22 cellular contexts compared by ENCODE assay signal in the genomic region with DNA sequence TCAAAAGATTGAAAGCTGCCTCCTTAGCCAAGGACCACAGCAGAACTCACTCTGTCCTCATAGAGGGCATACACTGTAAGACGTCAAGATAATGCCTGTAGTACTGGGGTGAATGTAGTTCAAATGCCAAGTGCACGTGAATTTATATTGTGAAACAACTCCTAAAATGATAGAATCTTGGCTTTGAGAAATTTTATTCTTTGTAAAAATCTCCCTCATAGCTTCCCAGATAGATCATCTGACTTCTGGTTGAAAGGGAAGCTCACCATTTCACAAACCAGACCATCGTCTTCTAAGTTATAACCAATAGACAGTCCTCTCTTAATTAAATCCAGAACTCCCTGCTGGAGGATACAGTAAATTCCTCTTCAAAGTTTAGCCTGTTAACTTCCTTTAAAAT.
"Had no signal": no experiment of that assay in that cellular context is flagged by ENCODE, and none has a peak within 500 bp of the region (broad histone marks: within the 10 kb centered on the region; RNA-seq: fewer than 3 reads in every experiment).

No MANE protein-coding gene starts in this region.

- H3K4me3 Mint-ChIP-seq: activated CD8-positive, alpha-beta memory T cell treated with anti-CD3 and anti-CD28 coated beads, Interleukin-2, amount 10 ng/mL, durations not matched to agents 7 days and 5 days; activated naive CD4-positive, alpha-beta T cell treated with anti-CD3 and anti-CD28 coated beads for 36 hours; activated naive CD8-positive, alpha-beta T cell; activated T-helper 17 cell treated with anti-CD3 and anti-CD28 coated beads, Interleukin-2, amount 50 U/mL, for 72 hours; T-helper 17 cell; WTC11 had no signal

- H3K27ac Mint-ChIP-seq: activated CD8-positive, alpha-beta memory T cell treated with anti-CD3 and anti-CD28 coated beads, Interleukin-2, amount 10 ng/mL, durations not matched to agents 7 days and 5 days; activated naive CD4-positive, alpha-beta T cell treated with anti-CD3 and anti-CD28 coated beads for 36 hours; activated naive CD8-positive, alpha-beta T cell; activated T-helper 17 cell treated with anti-CD3 and anti-CD28 coated beads, Interleukin-2, amount 50 U/mL, for 72 hours; T-helper 17 cell; WTC11 had no signal

- H3K36me3 ChIP-seq: brain microvascular endothelial cell had no signal

- H3K27ac ChIP-seq: brain microvascular endothelial cell had no signal

- DNase-seq: activated CD4-positive, alpha-beta T cell treated with anti-CD3 and anti-CD28 coated beads for 48 hours; activated CD4-positive, alpha-beta T cell treated with anti-CD3 and anti-CD28 coated beads, Interleukin-2, amount 50 U/mL, for 4 hours; activated CD4-positive, CD25-positive, alpha-beta regulatory T cell treated with anti-CD3 and anti-CD28 coated beads, Interleukin-2, amount 50 U/mL, for 72 hours; activated CD8-positive, alpha-beta memory T cell treated with anti-CD3 and anti-CD28 coated beads, Interleukin-2, amount 10 ng/mL, durations not matched to agents 7 days and 5 days; activated gamma-delta T cell; activated naive CD4-positive, alpha-beta T cell treated with anti-CD3 and anti-CD28 coated beads for 36 hours; activated T-cell treated with anti-CD3 and anti-CD28 coated beads, Interleukin-2, amount 50 U/mL, for 48 hours; amygdala; brain microvascular endothelial cell; MM.1S; NCI-H1105; NCI-H1436; NCI-H187; NCI-H2081; NCI-H446; NCI-H524; SIG-M5; T-helper 17 cell; T-helper 9 cell had no signal

- ATAC-seq: activated CD8-positive, alpha-beta memory T cell treated with anti-CD3 and anti-CD28 coated beads, Interleukin-2, amount 10 ng/mL, durations not matched to agents 7 days and 5 days; activated T-helper 17 cell treated with anti-CD3 and anti-CD28 coated beads, Interleukin-2, amount 50 U/mL, for 72 hours; T-helper 17 cell; WTC11 had no signal

- H3K27me3 ChIP-seq: brain microvascular endothelial cell had no signal

- H3K4me1 Mint-ChIP-seq: activated T-helper 17 cell treated with anti-CD3 and anti-CD28 coated beads, Interleukin-2, amount 50 U/mL, for 72 hours; T-helper 17 cell had no signal

- H3K36me3 Mint-ChIP-seq: activated CD8-positive, alpha-beta memory T cell treated with anti-CD3 and anti-CD28 coated beads, Interleukin-2, amount 10 ng/mL, durations not matched to agents 7 days and 5 days had no signal
